ENCODE assay signal across 24 cellular contexts in the genomic region with DNA sequence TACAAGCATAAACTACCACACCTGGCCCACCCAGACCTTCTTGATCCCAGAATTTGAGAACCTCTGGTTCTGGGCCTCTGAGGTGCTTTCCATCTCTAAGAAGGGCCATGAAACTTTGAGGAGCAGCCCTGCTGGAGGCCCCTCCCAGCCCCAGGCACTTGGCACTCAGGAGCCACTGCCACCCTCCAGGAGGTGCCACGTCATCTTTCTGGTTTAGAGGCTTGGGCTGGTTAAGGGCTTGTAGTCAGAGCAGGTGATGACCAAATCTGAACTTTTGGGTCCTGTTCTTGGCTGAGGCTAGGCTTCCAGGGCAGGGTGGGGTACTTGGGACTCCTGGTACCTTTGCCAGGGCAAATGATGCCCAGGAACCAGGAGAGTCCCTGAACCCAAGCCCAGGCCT. TPM values are rescaled to one million over a fixed set of nuclear protein-coding genes. Genes with fewer than 3 reads are reported as not detected.
"Had no signal": no experiment of that assay in that cellular context is flagged by ENCODE, and none has a peak within 500 bp of the region (broad histone marks: within the 10 kb centered on the region; RNA-seq: fewer than 3 reads in every experiment).

No MANE protein-coding gene starts in this region.

- H3K4me1 ChIP-seq: parathyroid adenoma, stomach had no signal

- H3K4me2 ChIP-seq: smooth muscle cell had no signal

- H3K4me3 ChIP-seq: dorsolateral prefrontal cortex, lung, smooth muscle cell, stomach had no signal

- ATAC-seq: activated CD8-positive, alpha-beta T cell treated with anti-CD3 and anti-CD28 coated beads for 36 hours; activated naive CD8-positive, alpha-beta T cell treated with anti-CD3 and anti-CD28 coated beads, Interleukin-2, amount 50 U/mL, for 24 hours; left colon; natural killer cell treated with Interleukin-12 subunit alpha and Interleukin-12 subunit beta and Interleukin-15 and Interleukin-18, amount 100 ng/mL, for 72 hours; sciatic nerve had no signal

- H3K27ac ChIP-seq: dorsolateral prefrontal cortex, epithelial cell of prostate, neutrophil, parathyroid adenoma, stomach had no signal

- DNase-seq: activated B cell treated with CpG ODN at 0.5 μM for 24 hours; activated CD4-positive, alpha-beta T cell treated with anti-CD3 and anti-CD28 coated beads, Interleukin-2, amount 10 ng/mL, durations not matched to agents 24 days and 14 days; activated CD8-positive, alpha-beta T cell treated with anti-CD3 and anti-CD28 coated beads for 36 hours; activated naive CD4-positive, alpha-beta T cell treated with anti-CD3 and anti-CD28 coated beads, Interleukin-2, amount 10 ng/mL, durations not matched to agents 7 days and 5 days; activated naive CD8-positive, alpha-beta T cell treated with anti-CD3 and anti-CD28 coated beads, Interleukin-2, amount 50 U/mL, for 24 hours; activated T-cell treated with anti-CD3 and anti-CD28 coated beads, Interleukin-2, amount 50 U/mL, for 1 hour; anterior cingulate cortex; central memory CD4-positive, alpha-beta T cell; dorsolateral prefrontal cortex; foreskin fibroblast; hippocampal formation; left colon; stimulated activated CD4-positive, alpha-beta T cell treated with anti-CD3 and anti-CD28 coated beads, Interleukin-4, amount 100 ng/mL, for 1 hour; stomach had no signal

- H3K36me3 ChIP-seq: neutrophil, stomach had no signal

- H3K79me2 ChIP-seq: parathyroid adenoma had no signal

- H3K9me3 ChIP-seq: neutrophil, stomach had no signal

- H3K9ac ChIP-seq: parathyroid adenoma had no signal

- H2AFZ ChIP-seq: parathyroid adenoma had no signal

RNA-seq across cellular contexts. Expression of a gene that starts 13.8 kb away (rescaled TPM):
- total RNA-seq: activated T-helper 2 cell treated with anti-CD3 and anti-CD28 coated beads, Interferon-gamma antibody, Interleukin-2, Interleukin-4, amounts not matched to agents 10 μg/mL and 5 μg/mL and 100 μg/mL, durations not matched to agents 14 hours and 24 hours and 36 hours; glomerular endothelial cell; sciatic nerve; smooth muscle cell; stomach; temporal lobe had no signal

RNA-seq across cellular contexts. Expression of a gene that starts 39.9 kb away (rescaled TPM):
- total RNA-seq: activated B cell treated with CpG ODN at 0.5 μM for 24 hours; activated CD8-positive, alpha-beta T cell treated with anti-CD3 and anti-CD28 coated beads for 36 hours; activated T-helper 2 cell treated with anti-CD3 and anti-CD28 coated beads, Interferon-gamma antibody, Interleukin-2, Interleukin-4, amounts not matched to agents 10 μg/mL and 5 μg/mL and 100 μg/mL, durations not matched to agents 14 hours and 24 hours and 36 hours; glomerular endothelial cell; left colon; natural killer cell treated with Interleukin-12 subunit alpha and Interleukin-12 subunit beta and Interleukin-15 and Interleukin-18, amount 100 ng/mL, for 72 hours; stomach had no signal
